8 cellular contexts compared by ENCODE assay signal in the genomic region with DNA sequence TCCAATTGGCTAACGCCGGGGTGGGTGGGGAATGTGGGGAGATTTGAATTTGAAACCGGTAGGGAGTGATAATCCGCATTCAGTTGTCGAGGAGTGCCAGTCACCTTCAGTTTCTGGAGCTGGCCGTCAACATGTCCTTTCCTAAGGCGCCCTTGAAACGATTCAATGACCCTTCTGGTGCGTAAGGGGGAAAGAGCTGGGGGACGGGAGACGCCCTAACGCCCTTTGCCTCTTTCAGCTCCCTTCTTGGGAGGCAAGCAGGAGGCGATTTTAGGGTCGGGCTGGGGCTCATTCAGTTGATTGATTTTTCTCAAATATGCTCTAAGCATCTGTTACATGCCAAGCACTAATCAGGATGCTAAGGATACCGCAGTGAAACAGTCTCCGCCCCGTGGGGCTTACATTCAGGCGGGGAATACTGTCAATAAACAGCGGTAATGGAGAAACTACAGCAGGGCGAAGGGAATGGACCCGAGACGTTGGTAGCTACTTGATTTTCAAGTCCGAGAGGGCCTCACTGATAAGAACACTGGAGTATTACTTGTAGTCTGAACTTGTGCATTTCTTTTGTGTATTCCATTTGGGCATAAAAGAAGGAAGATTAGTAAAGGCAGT. TPM values are rescaled to one million over a fixed set of nuclear protein-coding genes. Genes with fewer than 3 reads are reported as not detected.
DNase-seq lines count a peak whose midpoint lies in the region; ATAC-seq and TF ChIP-seq lines count a peak whose summit lies in the region.

A gene with protein sequence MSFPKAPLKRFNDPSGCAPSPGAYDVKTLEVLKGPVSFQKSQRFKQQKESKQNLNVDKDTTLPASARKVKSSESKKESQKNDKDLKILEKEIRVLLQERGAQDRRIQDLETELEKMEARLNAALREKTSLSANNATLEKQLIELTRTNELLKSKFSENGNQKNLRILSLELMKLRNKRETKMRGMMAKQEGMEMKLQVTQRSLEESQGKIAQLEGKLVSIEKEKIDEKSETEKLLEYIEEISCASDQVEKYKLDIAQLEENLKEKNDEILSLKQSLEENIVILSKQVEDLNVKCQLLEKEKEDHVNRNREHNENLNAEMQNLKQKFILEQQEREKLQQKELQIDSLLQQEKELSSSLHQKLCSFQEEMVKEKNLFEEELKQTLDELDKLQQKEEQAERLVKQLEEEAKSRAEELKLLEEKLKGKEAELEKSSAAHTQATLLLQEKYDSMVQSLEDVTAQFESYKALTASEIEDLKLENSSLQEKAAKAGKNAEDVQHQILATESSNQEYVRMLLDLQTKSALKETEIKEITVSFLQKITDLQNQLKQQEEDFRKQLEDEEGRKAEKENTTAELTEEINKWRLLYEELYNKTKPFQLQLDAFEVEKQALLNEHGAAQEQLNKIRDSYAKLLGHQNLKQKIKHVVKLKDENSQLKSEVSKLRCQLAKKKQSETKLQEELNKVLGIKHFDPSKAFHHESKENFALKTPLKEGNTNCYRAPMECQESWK (plus strand): TSS at position 71 of the 615 bp plus-strand sequence. CDS start 61 bp downstream, at position 132.

- TF ChIP-seq CTCF in fibroblast of pulmonary artery (IDR thresholded peaks at IDR 0.05; ENCODE audit: low read length, missing control alignments): no peak

- H3K27me3 ChIP-seq in HUES64 (ENCODE audit: insufficient read depth, low read length): no peaks in the 10 kb centered on the region

- peak within 1 kb of the TSS; percentile 100 for H3K27ac Mint-ChIP-seq in T-helper 17 cell

- H3K4me1 ChIP-seq in HUES64 (ENCODE audit: insufficient read depth, low read length): peaks cover 8% of the 10 kb centered on the region; the same call in 1 of the 2 replicates

- no peaks in the 10 kb centered on the region for H3K27me3 Mint-ChIP-seq in T-helper 17 cell

- H3K4me3 Mint-ChIP-seq in T-helper 17 cell: peak within 1 kb of the TSS; percentile 96

- H3K36me3 Mint-ChIP-seq in T-helper 17 cell (ENCODE audit: low read depth): peaks cover 2% of the 10 kb centered on the region

- ATAC-seq in T-helper 17 cell: no peak
- no peak for ATAC-seq in HG03439 (IDR thresholded peaks at IDR 0.05; ENCODE audit: unreplicated experiment)

- peak within 1 kb of the TSS; percentile 100 for H3K27ac ChIP-seq in HUES64 (ENCODE audit: low read depth, low read length)

- peak; percentile 22 for DNase-seq in SKM-1 treated with dmso at 0.1 percent for 144 hours (lab: John Stamatoyannopoulos, UW; ENCODE audit: unreplicated experiment)
- DNase-seq in SKM-1 (lab: John Stamatoyannopoulos, UW; ENCODE audit: unreplicated experiment): no peak
- DNase-seq in T-helper 17 cell: no peak
- no peak for DNase-seq in fibroblast of pulmonary artery (ENCODE audit: low read depth)
- no peak for DNase-seq in skeletal muscle cell (ENCODE audit: low read depth)
- DNase-seq in COLO829 (ENCODE audit: low spot score): no peak

- under 1% methylated on average over 23 of the region's 23 CpGs for WGBS in HUES64

- peak within 1 kb of the TSS; percentile 97 for H3K9ac ChIP-seq in HUES64 (ENCODE audit: low read depth, low read length)

- H3K36me3 ChIP-seq in HUES64 (ENCODE audit: insufficient read depth, low read length): peaks cover 30% of the 10 kb centered on the region

- peak within 1 kb of the TSS; percentile 95 for H3K4me3 ChIP-seq in HUES64 (ENCODE audit: low read length)
- H3K4me3 ChIP-seq in fibroblast of pulmonary artery (replicated peaks; ENCODE audit: low read depth, low read length): peak within 1 kb of the TSS; percentile 74
- peak within 1 kb of the TSS; percentile 76 for H3K4me3 ChIP-seq in skeletal muscle cell (ENCODE audit: low read depth, low read length)

- peaks cover 30% of the 10 kb centered on the region for H3K4me1 Mint-ChIP-seq in T-helper 17 cell

- no peaks in the 10 kb centered on the region for H3K9me3 ChIP-seq in HUES64 (ENCODE audit: insufficient read depth, low read depth, low read length)
- no peaks in the 10 kb centered on the region for H3K9me3 ChIP-seq in T-helper 17 cell (ENCODE audit: control insufficient read depth, low read length, poor library complexity, severe bottlenecking)

RNA-seq across cellular contexts. Expression of the gene that starts here (rescaled TPM):
- polyA plus RNA-seq in HUES64 (2013, experiment 1 of 2): 65.8 TPM
- polyA plus RNA-seq in HUES64 (2013, experiment 2 of 2): 83.0 TPM
- total RNA-seq in T-helper 17 cell: under 1 TPM; 0.45 to 0.52 TPM
